ENCODE assay signal across 29 cellular contexts in genomic region chr1:3718764-3719163, GRCh38. TPM values are rescaled to one million over a fixed set of nuclear protein-coding genes. Genes with fewer than 3 reads are reported as not detected.
DNase-seq lines count a peak whose midpoint lies in the region; FAIRE-seq lines count a peak whose summit lies in the region.
"Had no signal": no experiment of that assay in that cellular context is flagged by ENCODE, and none has a peak within 500 bp of the region (broad histone marks: within the 10 kb centered on the region; RNA-seq: fewer than 3 reads in every experiment).

No MANE protein-coding gene starts in this region.

- H2BK5ac ChIP-seq in neuronal stem cell (ENCODE audit: low read length) (peak overlapping the region; percentile 66), trophoblast cell (ENCODE audit: low read depth, low read length, poor library complexity) (no peak overlapping the region)

- no CpG with 5 or more reads among the region's 14 CpGs for WGBS in neuronal stem cell (ENCODE audit: extremely low coverage in 2 of 2, insufficient read length in 2 of 2, insufficient replicate concordance in 1 of 2), 2 donors
- WGBS in trophoblast cell (ENCODE audit: extremely low coverage, insufficient coverage, insufficient read length), result no CpG with 5 or more reads among the region's 14 CpGs

- H3K14ac ChIP-seq in neuronal stem cell (ENCODE audit: low read length) (peak overlapping the region; percentile 6), trophoblast cell (ENCODE audit: low read length) (no peak overlapping the region)

- H4K8ac ChIP-seq in neuronal stem cell (ENCODE audit: low read depth, low read length) (no peak overlapping the region), trophoblast cell (ENCODE audit: low read depth, low read length) (no peak overlapping the region)

- no peak overlapping the region for H3K9ac ChIP-seq in neuronal stem cell (ENCODE audit: low read depth, low read length, poor library complexity)
- no peak overlapping the region for H3K9ac ChIP-seq in trophoblast cell (ENCODE audit: low read length)

- H3K23ac ChIP-seq in neuronal stem cell (ENCODE audit: low read depth, low read length, poor library complexity) (peak overlapping the region; percentile 43), trophoblast cell (ENCODE audit: low read length) (no peak overlapping the region)

- H2BK120ac ChIP-seq in neuronal stem cell (ENCODE audit: low read depth, low read length) (peak overlapping the region; percentile 47), trophoblast cell (ENCODE audit: insufficient read depth, low read length, poor library complexity) (no peak overlapping the region)

- H3K4me1 ChIP-seq in neuronal stem cell (ENCODE audit: control insufficient read depth in 2 of 2, insufficient read depth in 1 of 2, low read depth in 1 of 2, low read length in 2 of 2) (peaks cover 11 to 19% of the 10 kb centered on the region in 2 donors), trophoblast cell (ENCODE audit: control insufficient read depth in 1 of 2, insufficient read depth in 2 of 2, low read length in 2 of 2) (peaks cover 0 to 2% of the 10 kb centered on the region in 2 experiments)
- H3K4me1 ChIP-seq: body of pancreas, right lobe of liver had no signal

- no peak overlapping the region for H4K12ac ChIP-seq in trophoblast cell (ENCODE audit: low read depth, low read length)

- H2AFZ ChIP-seq in neuronal stem cell (ENCODE audit: low read length) (no peak overlapping the region), trophoblast cell (ENCODE audit: insufficient read depth, low read length, poor library complexity) (no peak overlapping the region)

- H3K27me3 ChIP-seq in neuronal stem cell (ENCODE audit: control insufficient read depth in 3 of 3, insufficient read depth in 3 of 3, low read depth in 1 of 3, low read length in 3 of 3) (peaks cover 0 to 32% (median 2%) of the 10 kb centered on the region in 3 experiments), trophoblast cell (ENCODE audit: insufficient read depth, low read length) (no peaks in the 10 kb centered on the region)
- H3K27me3 ChIP-seq: body of pancreas, right lobe of liver had no signal

- H2BK12ac ChIP-seq in neuronal stem cell (ENCODE audit: low read length) (no peak overlapping the region), trophoblast cell (ENCODE audit: low read length) (no peak overlapping the region)

- no peak overlapping the region for H2BK15ac ChIP-seq in neuronal stem cell (ENCODE audit: low read length)

- H3K4ac ChIP-seq in neuronal stem cell (ENCODE audit: low read length) (no peak overlapping the region), trophoblast cell (ENCODE audit: low read depth, low read length) (no peak overlapping the region)

- H3K9me3 ChIP-seq in neuronal stem cell (replicated peaks in 1 of 2; ENCODE audit: control insufficient read depth in 2 of 2, insufficient read depth in 1 of 2, low read depth in 1 of 2, low read length in 2 of 2) (no peaks in the 10 kb centered on the region), trophoblast cell (ENCODE audit: insufficient read depth, low read depth, low read length) (peaks cover 2% of the 10 kb centered on the region)
- H3K9me3 ChIP-seq: body of pancreas, gastroesophageal sphincter, neutrophil, right lobe of liver had no signal

- no peak overlapping the region for H3K27ac ChIP-seq in neuronal stem cell (replicated peaks; ENCODE audit: low read length)
- no peak overlapping the region for H3K27ac ChIP-seq in trophoblast cell (ENCODE audit: low read depth, low read length)
- H3K27ac ChIP-seq: body of pancreas, gastroesophageal sphincter, neutrophil, right lobe of liver, VCaP had no signal

- H3K4me3 ChIP-seq in neuronal stem cell (ENCODE audit: low read length in 2 of 2) (no peak overlapping the region), trophoblast cell (ENCODE audit: low read depth, low read length) (no peak overlapping the region)
- H3K4me3 ChIP-seq: body of pancreas, dorsolateral prefrontal cortex, gastroesophageal sphincter, K562, right lobe of liver had no signal

- H3K79me2 ChIP-seq in trophoblast cell (ENCODE audit: control insufficient read depth, insufficient read depth, low read length, poor library complexity), result no peaks in the 10 kb centered on the region

- H3K79me1 ChIP-seq in neuronal stem cell (ENCODE audit: low read depth, low read length) (peaks cover 2% of the 10 kb centered on the region), trophoblast cell (ENCODE audit: low read length) (no peaks in the 10 kb centered on the region)

- H4K91ac ChIP-seq in neuronal stem cell (ENCODE audit: low read depth, low read length, poor library complexity) (no peak overlapping the region), trophoblast cell (ENCODE audit: low read depth, low read length) (no peak overlapping the region)

- H2AK5ac ChIP-seq in neuronal stem cell (ENCODE audit: low read depth, low read length) (peak overlapping the region; percentile 63), trophoblast cell (ENCODE audit: low read length) (no peak overlapping the region)

- peak; percentile 35 for FAIRE-seq in GM19239 (lab: Jason Lieb, UNC)
- FAIRE-seq: HTR-8/SVneo, K562 had no signal

- H3K4me2 ChIP-seq in neuronal stem cell (ENCODE audit: insufficient read depth, low read length, poor library complexity, severe bottlenecking) (no peak overlapping the region), trophoblast cell (ENCODE audit: low read length) (no peak overlapping the region)

- H3K18ac ChIP-seq in neuronal stem cell (ENCODE audit: low read length) (peak overlapping the region; percentile 17), trophoblast cell (ENCODE audit: low read length) (no peak overlapping the region)

- DNase-seq in NCI-H1436 (lab: John Stamatoyannopoulos, UW), result peak; percentile 48
- no peak for DNase-seq in NCI-H1436 treated with DMSO at 0.1 percent for 48 hours (lab: John Stamatoyannopoulos, UW)
- DNase-seq in GM19239 (ENCODE audit: insufficient read length, low spot score), result no peak
- DNase-seq in NCI-H345 treated with DMSO at 0.1 percent for 48 hours (lab: John Stamatoyannopoulos, UW; ENCODE audit: unreplicated experiment), result peak; percentile 24
- no peak for DNase-seq in neuronal stem cell (ENCODE audit: low spot score)
- DNase-seq in ecto neural progenitor cell (ENCODE audit: low spot score), result no peak
- DNase-seq in trophoblast cell, result no peak
- DNase-seq in HPDE6-E6E7 (ENCODE audit: extremely low spot score), result no peak
- DNase-seq: 8988T; activated naive CD4-positive, alpha-beta T cell; activated T-cell treated with anti-CD3 and anti-CD28 coated beads, Interleukin-2, amount 50 U/mL, for 72 hours; CD4-positive, alpha-beta T cell; hypothalamus; immature natural killer cell; left colon; MM.1S; NCI-H748 treated with DMSO at 0.1 percent for 48 hours; OCI-M1; right lobe of liver; stimulated activated naive CD4-positive, alpha-beta T cell had no signal

- H3K36me3 ChIP-seq in neuronal stem cell (replicated peaks in 1 of 2; ENCODE audit: control insufficient read depth in 2 of 2, insufficient read depth in 2 of 2, low read length in 2 of 2) (no peaks in the 10 kb centered on the region), trophoblast cell (ENCODE audit: control insufficient read depth in 1 of 2, insufficient read depth in 2 of 2, low read length in 2 of 2) (no peaks in the 10 kb centered on the region)
- H3K36me3 ChIP-seq: gastroesophageal sphincter, neutrophil, right lobe of liver had no signal

RNA-seq across cellular contexts. Expression of gene CCDC27, which starts 33.5 kb away (rescaled TPM):
- polyA plus RNA-seq in neuronal stem cell (2013, experiment 1 of 2), result not detected
- polyA plus RNA-seq in neuronal stem cell (2013, experiment 2 of 2), result not detected
- polyA plus RNA-seq in trophoblast cell (2013), result not detected in 2 replicates
- polyA plus RNA-seq: adipose tissue, immature natural killer cell, urinary bladder had no signal

RNA-seq across cellular contexts. Expression of gene SMIM1, which starts 53.8 kb away (rescaled TPM):
- 5.8 TPM for polyA plus RNA-seq in neuronal stem cell (2013, experiment 1 of 2)
- 5.6 TPM for polyA plus RNA-seq in neuronal stem cell (2013, experiment 2 of 2)
- 4.1 TPM in 2 replicates for polyA plus RNA-seq in trophoblast cell (2013)

Comparison
In these comparisons a context has a peak if more than half of its experiments do, and no peak if none do; other contexts are left out.
1. DNase-seq: peak in NCI-H1436 (single experiment) and NCI-H345 treated with DMSO at 0.1 percent for 48 hours (single experiment); none in NCI-H1436 treated with DMSO at 0.1 percent for 48 hours (single experiment), GM19239 (single experiment), neuronal stem cell (single experiment), ecto neural progenitor cell (single experiment), trophoblast cell (0 of 2) and HPDE6-E6E7 (single experiment).